Comparison of ENCODE assay signal across 20 cellular contexts in the genomic region with DNA sequence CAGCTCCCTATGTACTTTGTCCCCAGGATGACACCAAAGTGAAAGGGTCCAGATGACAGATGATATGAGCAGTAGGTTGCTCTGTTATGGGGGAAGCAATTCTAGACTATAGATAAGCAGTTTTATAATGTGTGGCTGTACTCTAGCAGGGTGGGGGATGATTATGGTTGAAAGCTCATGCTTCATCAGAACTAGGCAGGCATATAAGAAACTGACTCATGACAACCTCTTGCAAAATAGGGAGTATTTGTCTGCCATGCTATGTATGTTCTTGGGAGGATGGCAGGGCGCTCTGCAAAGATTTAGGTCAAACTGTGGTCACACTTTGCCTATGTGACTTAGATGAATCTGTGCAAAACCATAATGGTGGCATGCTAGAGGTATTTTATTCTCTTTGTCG.
DNase-seq lines count a peak whose midpoint lies in the region; ATAC-seq and TF ChIP-seq lines count a peak whose summit lies in the region.
"Had no signal": no experiment of that assay in that cellular context is flagged by ENCODE, and none has a peak within 500 bp of the region (broad histone marks: within the 10 kb centered on the region; RNA-seq: fewer than 3 reads in every experiment).

No MANE protein-coding gene starts in this region.

- H3K4me2 ChIP-seq in mesenchymal stem cell (ENCODE audit: low read length, poor library complexity, severe bottlenecking), result no peak overlapping the region
- H3K4me2 ChIP-seq: PC-9, SK-N-SH had no signal

- DNase-seq in Caco-2, result peak; percentile 32 to 57
- DNase-seq in MV-4-11 (lab: John Stamatoyannopoulos, UW), result peak; percentile 10
- peak; percentile 27 for DNase-seq in mesenchymal stem cell
- no peak for DNase-seq in activated naive CD4-positive, alpha-beta T cell (lab: John Stamatoyannopoulos, UW)
- DNase-seq in medulla oblongata (ENCODE audit: extremely low spot score), result no peak
- DNase-seq in activated naive CD4-positive, alpha-beta T cell treated with anti-CD3 and anti-CD28 coated beads, Interleukin-2, amount 50 U/mL, for 72 hours (ENCODE audit: low spot score in 2 of 2), result no peak
- DNase-seq: ACHN; CD4-positive, CD25-positive, alpha-beta regulatory T cell; DMS79; GOT3; KG1; NCI-H1417 treated with DMSO at 0.1 percent for 48 hours; NCI-H345; NCI-H69; NK-92 treated with Interleukin-12 subunit alpha and Interleukin-12 subunit beta, amount 100 ng/mL, for 24 hours; PC-9; SK-N-SH had no signal

- no peak overlapping the region for H3K23ac ChIP-seq in mesenchymal stem cell (ENCODE audit: low read length in 2 of 2)

- no peak overlapping the region for H3K18ac ChIP-seq in mesenchymal stem cell (ENCODE audit: low read depth in 1 of 2, low read length in 2 of 2)

- peak; percentile 57 for ATAC-seq in activated T-helper 17 cell treated with anti-CD3 and anti-CD28 coated beads, Interleukin-2, amount 50 U/mL, for 72 hours (replicated peaks)
- no peak for ATAC-seq in activated naive CD4-positive, alpha-beta T cell treated with anti-CD3 and anti-CD28 coated beads, Interleukin-2, amount 50 U/mL, for 72 hours
- ATAC-seq: GM12878, Right ventricle myocardium inferior had no signal

- no peak overlapping the region for H2BK120ac ChIP-seq in mesenchymal stem cell (ENCODE audit: low read depth, low read length)

- no peak overlapping the region for H2AFZ ChIP-seq in mesenchymal stem cell (ENCODE audit: low read depth, low read length)
- H2AFZ ChIP-seq: PC-9 had no signal

- H2BK15ac ChIP-seq in mesenchymal stem cell (ENCODE audit: low read depth, poor library complexity, severe bottlenecking), result no peak overlapping the region

- H3K4me1 Mint-ChIP-seq in Caco-2 (ENCODE audit: low read depth, unreplicated experiment), result peaks cover 30% of the 10 kb centered on the region
- no peaks in the 10 kb centered on the region for H3K4me1 Mint-ChIP-seq in activated T-helper 17 cell treated with anti-CD3 and anti-CD28 coated beads, Interleukin-2, amount 50 U/mL, for 72 hours

- no peak overlapping the region for H3K9ac ChIP-seq in mesenchymal stem cell (ENCODE audit: low read length)
- H3K9ac ChIP-seq: SK-N-SH had no signal

- H3K27me3 ChIP-seq in Caco-2 (replicated peaks; ENCODE audit: control insufficient read depth, insufficient read depth, low read length) (no peaks in the 10 kb centered on the region), mesenchymal stem cell (ENCODE audit: control insufficient read depth in 1 of 2, insufficient read depth in 1 of 2, low read length in 2 of 2) (peaks cover 2 to 7% of the 10 kb centered on the region in 2 experiments)

- H3K14ac ChIP-seq in mesenchymal stem cell (ENCODE audit: low read length in 2 of 2), result no peak overlapping the region

- H2BK5ac ChIP-seq in mesenchymal stem cell (ENCODE audit: low read depth, low read length, poor library complexity, severe bottlenecking), result no peak overlapping the region

- H3K4me3 ChIP-seq in Caco-2 (ENCODE audit: low read depth, low read length) (no peak overlapping the region), mesenchymal stem cell (ENCODE audit: insufficient read depth in 1 of 2, low read depth in 1 of 2, low read length in 2 of 2) (no peak overlapping the region)
- H3K4me3 ChIP-seq: GM12878, PC-9 had no signal

- BruUV-seq in Caco-2 (replicated peaks; lab: Mats Ljungman, UMichigan), result no TSS peak

- 89% methylated on average over 2 of the region's 2 CpGs for WGBS in mesenchymal stem cell

- H4K8ac ChIP-seq in mesenchymal stem cell (ENCODE audit: low read length), result no peak overlapping the region

- no peak overlapping the region for H2AK5ac ChIP-seq in mesenchymal stem cell (ENCODE audit: low read length, severe bottlenecking)

- no peaks in the 10 kb centered on the region for H3K27me3 Mint-ChIP-seq in Caco-2 (ENCODE audit: insufficient read depth, unreplicated experiment)
- H3K27me3 Mint-ChIP-seq in activated T-helper 17 cell treated with anti-CD3 and anti-CD28 coated beads, Interleukin-2, amount 50 U/mL, for 72 hours, result no peaks in the 10 kb centered on the region

- H3K9me3 ChIP-seq in Caco-2 (no peaks in the 10 kb centered on the region), mesenchymal stem cell (ENCODE audit: control insufficient read depth, low read length) (no peaks in the 10 kb centered on the region)
- H3K9me3 ChIP-seq: SK-N-SH had no signal

- POLR2A ChIA-PET in Caco-2 (lab: Charles Lee), result interaction anchor here (1.2 kb wide), 1 partner anchor 207 kb away, joined by 10 read pairs; a partner anchor contains a TSS

- no peak overlapping the region for H3K27ac Mint-ChIP-seq in Caco-2 (ENCODE audit: unreplicated experiment)
- no peak overlapping the region for H3K27ac Mint-ChIP-seq in activated T-helper 17 cell treated with anti-CD3 and anti-CD28 coated beads, Interleukin-2, amount 50 U/mL, for 72 hours
- no peak overlapping the region for H3K27ac Mint-ChIP-seq in activated naive CD4-positive, alpha-beta T cell treated with anti-CD3 and anti-CD28 coated beads, Interleukin-2, amount 50 U/mL, for 72 hours
- H3K27ac Mint-ChIP-seq: CD4-positive, CD25-positive, alpha-beta regulatory T cell had no signal

- no peak overlapping the region for H3K27ac ChIP-seq in mesenchymal stem cell (ENCODE audit: low read length, poor library complexity, severe bottlenecking)
- H3K27ac ChIP-seq: PC-9 had no signal

- no peak for TF ChIP-seq CTCF in Caco-2 (IDR thresholded peaks at IDR 0.05; ENCODE audit: insufficient read depth in 1 of 2, low read depth in 1 of 2, low read length in 1 of 2, severe bottlenecking in 1 of 2, unreplicated experiment in 1 of 2)

- intact Hi-C loops in Caco-2 (cut with micrococcal nuclease; ENCODE audit: unreplicated experiment), result no loop called here

- no peaks in the 10 kb centered on the region for H3K9me3 Mint-ChIP-seq in Caco-2 (ENCODE audit: unreplicated experiment)
- H3K9me3 Mint-ChIP-seq in activated T-helper 17 cell treated with anti-CD3 and anti-CD28 coated beads, Interleukin-2, amount 50 U/mL, for 72 hours, result no peaks in the 10 kb centered on the region
- H3K9me3 Mint-ChIP-seq in activated naive CD4-positive, alpha-beta T cell treated with anti-CD3 and anti-CD28 coated beads, Interleukin-2, amount 50 U/mL, for 72 hours, result no peaks in the 10 kb centered on the region

- no peaks in the 10 kb centered on the region for H3K79me1 ChIP-seq in mesenchymal stem cell (replicated peaks; ENCODE audit: low read length, poor library complexity, severe bottlenecking)

- H3K36me3 Mint-ChIP-seq in Caco-2 (ENCODE audit: insufficient read depth, unreplicated experiment), result no peaks in the 10 kb centered on the region
- no peaks in the 10 kb centered on the region for H3K36me3 Mint-ChIP-seq in activated T-helper 17 cell treated with anti-CD3 and anti-CD28 coated beads, Interleukin-2, amount 50 U/mL, for 72 hours (ENCODE audit: low read depth)
- H3K36me3 Mint-ChIP-seq in activated naive CD4-positive, alpha-beta T cell treated with anti-CD3 and anti-CD28 coated beads, Interleukin-2, amount 50 U/mL, for 72 hours, result no peaks in the 10 kb centered on the region
- H3K36me3 Mint-ChIP-seq: CD4-positive, CD25-positive, alpha-beta regulatory T cell had no signal

- H3K4me3 Mint-ChIP-seq in Caco-2 (ENCODE audit: unreplicated experiment), result no peak overlapping the region
- H3K4me3 Mint-ChIP-seq in activated T-helper 17 cell treated with anti-CD3 and anti-CD28 coated beads, Interleukin-2, amount 50 U/mL, for 72 hours, result no peak overlapping the region
- H3K4me3 Mint-ChIP-seq: CD4-positive, CD25-positive, alpha-beta regulatory T cell had no signal

- CTCF ChIA-PET in Caco-2 (lab: Charles Lee), result interaction anchor here (1.0 to 1.8 kb wide), 2 partner anchors 12 to 82 kb away, joined by 7 to 21 read pairs; no protein-coding TSS in a partner anchor

- H3K4me1 ChIP-seq in Caco-2, result peaks cover 22% of the 10 kb centered on the region
- no peaks in the 10 kb centered on the region for H3K4me1 ChIP-seq in mesenchymal stem cell (ENCODE audit: control insufficient read depth, insufficient read depth, low read depth, low read length)

- no peaks in the 10 kb centered on the region for H3K36me3 ChIP-seq in Caco-2 (ENCODE audit: control insufficient read depth, insufficient read depth, low read length)
- no peaks in the 10 kb centered on the region for H3K36me3 ChIP-seq in mesenchymal stem cell (ENCODE audit: control insufficient read depth in 1 of 2, insufficient read depth in 2 of 2, low read depth in 1 of 2, low read length in 2 of 2)

- no peak overlapping the region for H4K91ac ChIP-seq in mesenchymal stem cell (ENCODE audit: low read length)

- no peak overlapping the region for H3K4ac ChIP-seq in mesenchymal stem cell (ENCODE audit: low read depth in 1 of 2, low read length in 2 of 2)

- H2BK12ac ChIP-seq in mesenchymal stem cell (ENCODE audit: low read length in 2 of 2), result no peak overlapping the region

Comparison
In these comparisons a context has a peak if more than half of its experiments do, and no peak if none do; other contexts are left out.
1. DNase-seq: peak in Caco-2 (2 of 2), MV-4-11 (single experiment) and mesenchymal stem cell (single experiment); none in activated naive CD4-positive, alpha-beta T cell (0 of 4), medulla oblongata (single experiment) and activated naive CD4-positive, alpha-beta T cell treated with anti-CD3 and anti-CD28 coated beads, Interleukin-2, amount 50 U/mL, for 72 hours (0 of 2).